Comparison of ENCODE assay signal across 25 cellular contexts in the genomic region with DNA sequence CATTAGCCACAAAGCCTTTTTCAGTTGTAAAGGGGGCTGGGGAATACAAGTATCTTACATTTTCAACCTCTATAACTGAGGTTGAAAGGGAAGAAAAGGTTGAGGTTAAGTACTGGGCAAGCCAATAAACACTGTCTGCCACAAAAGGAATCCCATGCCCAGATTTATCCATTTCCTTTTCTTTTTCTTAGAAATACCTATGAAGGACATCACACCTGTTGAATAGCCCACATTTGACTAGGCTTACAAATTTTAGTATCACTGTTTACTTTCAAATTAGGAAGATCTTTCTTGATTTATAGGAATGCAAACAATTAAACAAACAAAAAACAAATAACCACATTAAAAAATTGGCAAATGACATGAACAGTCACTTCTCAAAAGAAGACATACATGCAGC.
"Had no signal": no experiment of that assay in that cellular context is flagged by ENCODE, and none has a peak within 500 bp of the region (broad histone marks: within the 10 kb centered on the region; RNA-seq: fewer than 3 reads in every experiment).

No MANE protein-coding gene starts in this region.

- H3K27me3 ChIP-seq: colonic mucosa, gastrocnemius medialis, left lung, sigmoid colon, tibial nerve, upper lobe of left lung had no signal

- H3K36me3 Mint-ChIP-seq: naive thymus-derived CD4-positive, alpha-beta T cell; stimulated activated effector memory CD8-positive, alpha-beta T cell treated with anti-CD3 and anti-CD28 coated beads, Interleukin-12 subunit alpha, Interleukin-12 subunit beta, amount 100 ng/mL, for 72 hours had no signal

- H3K4me1 ChIP-seq: colonic mucosa, gastrocnemius medialis, left lung, psoas muscle had no signal

- FAIRE-seq: islet of Langerhans, urothelium cell line had no signal

- H3K9me3 ChIP-seq: colonic mucosa, gastrocnemius medialis, left lung, psoas muscle, sigmoid colon, thoracic aorta, tibial nerve, upper lobe of left lung had no signal

- H3K9me3 Mint-ChIP-seq: dendritic cell treated with granulocyte-macrophage colony-stimulating factor and Interleukin-4, amounts not matched to agents 40 ng/mL and 50 ng/mL, for 4 days; stimulated activated effector memory CD8-positive, alpha-beta T cell treated with anti-CD3 and anti-CD28 coated beads, Interleukin-12 subunit alpha, Interleukin-12 subunit beta, amount 100 ng/mL, for 72 hours had no signal

- H3K27ac Mint-ChIP-seq: dendritic cell treated with granulocyte-macrophage colony-stimulating factor and Interleukin-4, amounts not matched to agents 40 ng/mL and 50 ng/mL, for 4 days; endodermal cell; naive thymus-derived CD4-positive, alpha-beta T cell; nephron; stimulated activated effector memory CD8-positive, alpha-beta T cell treated with anti-CD3 and anti-CD28 coated beads, Interleukin-12 subunit alpha, Interleukin-12 subunit beta, amount 100 ng/mL, for 72 hours had no signal

- H3K4me3 Mint-ChIP-seq: dendritic cell treated with granulocyte-macrophage colony-stimulating factor and Interleukin-4, amounts not matched to agents 40 ng/mL and 50 ng/mL, for 4 days; endodermal cell; naive thymus-derived CD4-positive, alpha-beta T cell; nephron; stimulated activated effector memory CD8-positive, alpha-beta T cell treated with anti-CD3 and anti-CD28 coated beads, Interleukin-12 subunit alpha, Interleukin-12 subunit beta, amount 100 ng/mL, for 72 hours had no signal

- H3K36me3 ChIP-seq: colonic mucosa, gastrocnemius medialis, left lung, sigmoid colon, thoracic aorta, tibial nerve, upper lobe of left lung had no signal

- H3K4me3 ChIP-seq: colonic mucosa, gastrocnemius medialis, left lung, psoas muscle, sigmoid colon, thoracic aorta, tibial nerve, upper lobe of left lung had no signal

- DNase-seq: colonic mucosa; effector CD8-positive, alpha-beta T cell; endodermal cell; foreskin fibroblast; gastrocnemius medialis; left cardiac atrium; left lung; mesendoderm; naive thymus-derived CD4-positive, alpha-beta T cell; posterior cingulate gyrus; psoas muscle; right cardiac atrium; sigmoid colon; stimulated activated CD4-positive, alpha-beta T cell treated with anti-CD3 and anti-CD28 coated beads, Interleukin-2, amount 100 ng/mL, for 24 hours; stimulated activated CD4-positive, alpha-beta T cell treated with anti-CD3 and anti-CD28 coated beads, Interleukin-4, amount 100 ng/mL, for 24 hours; stimulated activated naive CD4-positive, alpha-beta T cell treated with Interleukin-2 at 50 U/mL for 16 hours; upper lobe of left lung had no signal

- H3K27ac ChIP-seq: colonic mucosa, gastrocnemius medialis, left lung, psoas muscle, thoracic aorta had no signal

- H3K4me1 Mint-ChIP-seq: naive thymus-derived CD4-positive, alpha-beta T cell; nephron; stimulated activated effector memory CD8-positive, alpha-beta T cell treated with anti-CD3 and anti-CD28 coated beads, Interleukin-12 subunit alpha, Interleukin-12 subunit beta, amount 100 ng/mL, for 72 hours had no signal

- H3K27me3 Mint-ChIP-seq: dendritic cell treated with granulocyte-macrophage colony-stimulating factor and Interleukin-4, amounts not matched to agents 40 ng/mL and 50 ng/mL, for 4 days had no signal

- ATAC-seq: esophagus mucosa; gastrocnemius medialis; left lung; naive thymus-derived CD4-positive, alpha-beta T cell; psoas muscle; stimulated activated effector memory CD8-positive, alpha-beta T cell treated with anti-CD3 and anti-CD28 coated beads, Interleukin-12 subunit alpha, Interleukin-12 subunit beta, amount 100 ng/mL, for 72 hours had no signal
